In genomic region chr20:47125553-47126373, GRCh38 we compare ENCODE assay signal across 8 cellular contexts.
DNase-seq lines count a peak whose midpoint lies in the region; ATAC-seq and TF ChIP-seq lines count a peak whose summit lies in the region.

No MANE protein-coding gene starts in this region.

- H3K9me2 ChIP-seq in hepatocyte (replicated peaks; ENCODE audit: insufficient read depth): no peaks in the 10 kb centered on the region

- TF ChIP-seq CTCF in hepatocyte (IDR thresholded peaks at IDR 0.05; ENCODE audit: poor library complexity): no peak

- H3K4me2 ChIP-seq in hepatocyte: no peak overlapping the region

- H4K20me1 ChIP-seq in hepatocyte (ENCODE audit: insufficient read depth, poor library complexity, severe bottlenecking): no peaks in the 10 kb centered on the region

- WGBS in hepatocyte (ENCODE audit: low lambda C conversion rate, missing lambda C conversion rate): 75% methylated on average over 15 of the region's 15 CpGs

- H3K4me3 ChIP-seq in adipocyte (ENCODE audit: low read length) (no peak overlapping the region), hepatocyte (no peak overlapping the region), subcutaneous abdominal adipose tissue (ENCODE audit: low read depth in 1 of 5, low read length in 5 of 5) (peak overlapping the region in 2 of 5 donors; percentile 23 to 35)

- H3K4me1 ChIP-seq in adipocyte (ENCODE audit: control insufficient read depth, insufficient read depth, low read length) (peaks cover 50% of the 10 kb centered on the region), hepatocyte (ENCODE audit: insufficient read depth) (peaks cover 22% of the 10 kb centered on the region), subcutaneous abdominal adipose tissue (ENCODE audit: control insufficient read depth in 5 of 5, insufficient read depth in 5 of 5, low read length in 5 of 5) (peaks cover 2 to 34% (median 22%) of the 10 kb centered on the region in 5 donors)

- ATAC-seq in HG03159 (IDR thresholded peaks at IDR 0.05; ENCODE audit: unreplicated experiment): no peak
- no peak for ATAC-seq in HG02623 (IDR thresholded peaks at IDR 0.05; ENCODE audit: unreplicated experiment)

- no peaks in the 10 kb centered on the region for H3K79me2 ChIP-seq in hepatocyte

- H3K27me3 ChIP-seq in adipocyte (replicated peaks; ENCODE audit: control insufficient read depth, insufficient read depth, low read length) (no peaks in the 10 kb centered on the region), hepatocyte (no peaks in the 10 kb centered on the region), subcutaneous abdominal adipose tissue (ENCODE audit: control insufficient read depth in 5 of 5, insufficient read depth in 4 of 5, low read length in 5 of 5) (no peaks in the 10 kb centered on the region)

- H3K9me3 ChIP-seq in adipocyte (ENCODE audit: control insufficient read depth, low read length): no peaks in the 10 kb centered on the region
- no peaks in the 10 kb centered on the region for H3K9me3 ChIP-seq in hepatocyte (ENCODE audit: low read depth)
- H3K9me3 ChIP-seq in subcutaneous abdominal adipose tissue (ENCODE audit: control insufficient read depth in 5 of 5, low read length in 5 of 5): no peaks in the 10 kb centered on the region

- H3K36me3 ChIP-seq in adipocyte (ENCODE audit: control insufficient read depth, insufficient read depth, low read length, severe bottlenecking): no peaks in the 10 kb centered on the region
- no peaks in the 10 kb centered on the region for H3K36me3 ChIP-seq in hepatocyte (replicated peaks; ENCODE audit: insufficient read depth, low read depth)
- H3K36me3 ChIP-seq in subcutaneous abdominal adipose tissue (ENCODE audit: control insufficient read depth in 5 of 5, insufficient read depth in 5 of 5, low read length in 5 of 5): no peaks in the 10 kb centered on the region

- H2AFZ ChIP-seq in hepatocyte: no peak overlapping the region

- peak overlapping the region; percentile 13 for H3K27ac ChIP-seq in hepatocyte
- peak overlapping the region; percentile 84 for H3K27ac ChIP-seq in subcutaneous abdominal adipose tissue (ENCODE audit: low read depth, low read length)

- H3K9ac ChIP-seq in adipocyte (ENCODE audit: low read length) (peak overlapping the region; percentile 71), subcutaneous abdominal adipose tissue (ENCODE audit: low read length in 5 of 5) (peak overlapping the region in 1 of 5 donors; percentile 36)

- DNase-seq in HT-29 (ENCODE audit: low spot score) (peak; percentile 32), adipocyte (ENCODE audit: low read depth) (peak; percentile 27), hepatocyte (ENCODE audit: low spot score) (no peak), putamen (ENCODE audit: low spot score) (no peak), T-helper 1 cell (no peak)

Comparison
In these comparisons a context has a peak if more than half of its experiments do, and no peak if none do; other contexts are left out.
1. DNase-seq: peak in HT-29 (single experiment) and adipocyte (single experiment); none in hepatocyte (single experiment), putamen (single experiment) and T-helper 1 cell (0 of 5).